Comparison of ENCODE assay signal across 8 cellular contexts in the genomic region with DNA sequence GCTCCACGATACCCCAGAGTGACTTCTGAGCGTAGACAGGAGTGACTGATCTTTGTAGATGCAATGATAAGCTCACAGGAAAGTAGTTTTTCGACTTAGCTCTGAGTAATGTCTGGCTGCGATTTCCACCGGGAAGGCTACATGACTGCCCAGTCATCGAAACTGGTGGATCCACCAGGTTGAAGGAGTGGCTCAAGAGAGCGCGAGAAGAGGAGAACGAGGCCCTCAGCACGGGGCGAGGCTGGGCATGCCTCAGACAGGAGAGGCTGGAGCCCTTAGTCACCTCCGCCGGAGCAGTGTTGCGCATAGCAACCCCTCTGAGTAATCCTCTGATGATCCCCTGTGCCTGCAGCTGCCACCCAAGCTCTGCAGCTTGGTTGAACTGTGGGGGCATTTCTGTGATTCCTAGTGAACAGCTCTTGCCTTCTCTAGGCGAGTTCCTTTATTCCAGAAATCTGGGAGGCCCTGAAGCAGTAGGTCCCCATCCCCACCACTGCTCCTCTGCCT. TPM values are rescaled to one million over a fixed set of nuclear protein-coding genes. Genes with fewer than 3 reads are reported as not detected.
A peak's percentile ranks its signal among the peaks of the same experiment; 100 is the strongest.
DNase-seq lines count a peak whose midpoint lies in the region; ATAC-seq lines count a peak whose summit lies in the region.

No MANE protein-coding gene starts in this region.

- in situ Hi-C loops in Caki2 (cut with HindIII; ENCODE audit: low pct_unique_long_range_greater_than_20kb, low sequenced_read_pairs), result no loop called here

- no peaks in the 10 kb centered on the region for H3K9me3 ChIP-seq in effector memory CD4-positive, alpha-beta T cell (ENCODE audit: control insufficient read depth, low read length)

- no peak overlapping the region for H3K27ac ChIP-seq in effector memory CD4-positive, alpha-beta T cell (ENCODE audit: insufficient read depth, low read length, poor library complexity, severe bottlenecking)

- H3K4me1 ChIP-seq in effector memory CD4-positive, alpha-beta T cell (ENCODE audit: control insufficient read depth, insufficient read depth, low read length, poor library complexity, severe bottlenecking), result peaks cover 9% of the 10 kb centered on the region

- H3K27me3 ChIP-seq in effector memory CD4-positive, alpha-beta T cell (replicated peaks; ENCODE audit: control insufficient read depth, insufficient read depth, low read length, poor library complexity, severe bottlenecking), result no peaks in the 10 kb centered on the region

- no peak overlapping the region for H3K4me3 ChIP-seq in effector memory CD4-positive, alpha-beta T cell (ENCODE audit: insufficient read depth, low read depth, low read length, poor library complexity, severe bottlenecking)

- peak; percentile 94 for DNase-seq in Caki2 (ENCODE audit: low read depth)
- DNase-seq in M059J (ENCODE audit: low read depth), result peak; percentile 98
- peak; percentile 93 for DNase-seq in amniotic stem cell (lab: John Stamatoyannopoulos, UW)
- peak; percentile 81 to 100 for DNase-seq in lung microvascular endothelial cell (ENCODE audit: low read depth in 2 of 2)
- DNase-seq in effector memory CD4-positive, alpha-beta T cell, result no peak
- no peak for DNase-seq in NCI-H345 treated with DMSO at 0.1 percent for 48 hours (lab: John Stamatoyannopoulos, UW; ENCODE audit: unreplicated experiment)

- ATAC-seq in HG02759 (IDR thresholded peaks at IDR 0.05; ENCODE audit: unreplicated experiment) (no peak), HG02763 (IDR thresholded peaks at IDR 0.05; ENCODE audit: unreplicated experiment) (no peak)

- H3K36me3 ChIP-seq in effector memory CD4-positive, alpha-beta T cell (ENCODE audit: control insufficient read depth, insufficient read depth, low read length), result peaks cover 16% of the 10 kb centered on the region

RNA-seq across cellular contexts. Expression of a gene that starts 25.6 kb away (rescaled TPM):
- total RNA-seq in Caki2 (2014; rRNA removed; shearing (Covaris generic); ENCODE audit: low replicate concordance), result 2.0 and 9.0 TPM in 2 replicates
- total RNA-seq in M059J (2014; rRNA removed; shearing (Covaris generic)), result 20.9 and 34.9 TPM in 2 replicates
- total RNA-seq in lung microvascular endothelial cell, result 47.2 and 47.9 TPM in 2 replicates

Comparison
In these comparisons a context has a peak if more than half of its experiments do, and no peak if none do; other contexts are left out.
1. DNase-seq: peak in Caki2 (single experiment), M059J (single experiment), amniotic stem cell (single experiment) and lung microvascular endothelial cell (2 of 2); none in effector memory CD4-positive, alpha-beta T cell (0 of 3) and NCI-H345 treated with DMSO at 0.1 percent for 48 hours (single experiment).